Comparison of ENCODE assay signal across 10 cellular contexts in the genomic region with DNA sequence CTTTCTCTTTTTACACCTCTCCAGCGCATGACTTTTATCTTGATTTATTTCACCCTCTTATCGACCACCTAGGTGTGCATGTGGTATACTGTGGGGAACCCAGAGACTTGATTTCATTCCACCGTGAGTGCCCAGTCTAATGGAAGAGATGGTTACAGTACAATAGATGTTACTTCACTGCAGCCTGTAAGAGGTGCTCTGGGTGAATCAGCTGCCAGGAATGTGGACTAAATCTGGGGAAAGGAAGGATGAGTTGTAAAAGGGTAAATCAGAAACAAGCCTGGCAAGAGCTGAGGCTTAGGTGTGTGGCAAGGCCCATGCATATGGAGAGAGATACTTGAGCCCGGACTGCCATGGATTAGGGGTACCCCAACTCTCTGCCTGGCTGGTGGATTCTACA. TPM values are rescaled to one million over a fixed set of nuclear protein-coding genes. Genes with fewer than 3 reads are reported as not detected.
DNase-seq lines count a peak whose midpoint lies in the region; ATAC-seq, FAIRE-seq and TF ChIP-seq lines count a peak whose summit lies in the region.
"Had no signal": no experiment of that assay in that cellular context is flagged by ENCODE, and none has a peak within 500 bp of the region (broad histone marks: within the 10 kb centered on the region; RNA-seq: fewer than 3 reads in every experiment).

No MANE protein-coding gene starts in this region.

- 82 to 83% (median 83%) methylated on average over 4 of the region's 4 CpGs for WGBS in small intestine, 3 donors

- in situ Hi-C loops in Caki2 (cut with HindIII; ENCODE audit: low pct_unique_long_range_greater_than_20kb, low sequenced_read_pairs) = no loop called here

- BruUV-seq in PC-9 (replicated peaks; lab: Mats Ljungman, UMichigan) = no TSS peak

- H3K36me3 ChIP-seq in PC-9 (ENCODE audit: low read depth) (peaks cover 21% of the 10 kb centered on the region; the same call in 1 of the 2 replicates), osteoblast (ENCODE audit: insufficient read depth, low read length) (peaks cover 12% of the 10 kb centered on the region), small intestine (ENCODE audit: control insufficient read depth in 2 of 2, insufficient read depth in 2 of 2, low read length in 2 of 2) (peaks cover 2 to 5% of the 10 kb centered on the region in 2 donors)

- H4K20me1 ChIP-seq in PC-9 (ENCODE audit: insufficient read depth) (peaks cover 58% of the 10 kb centered on the region), osteoblast (ENCODE audit: insufficient read depth, low read length) (peaks cover 73% of the 10 kb centered on the region)

- H3K27ac Mint-ChIP-seq in activated CD8-positive, alpha-beta T cell treated with anti-CD3 and anti-CD28 coated beads for 36 hours = no peak overlapping the region

- H3K4me3 ChIP-seq in PC-9 (no peak overlapping the region), osteoblast (ENCODE audit: insufficient read depth, low read length) (no peak overlapping the region), small intestine (ENCODE audit: low read depth in 1 of 2, low read length in 2 of 2) (no peak overlapping the region)
- H3K4me3 ChIP-seq: upper lobe of right lung had no signal

- peaks cover 25% of the 10 kb centered on the region for H3F3A ChIP-seq in PC-9 (ENCODE audit: insufficient read depth, low read depth)

- H2AFZ ChIP-seq in PC-9 = no peak overlapping the region
- no peak overlapping the region for H2AFZ ChIP-seq in osteoblast (ENCODE audit: low read length)

- ATAC-seq in activated CD8-positive, alpha-beta T cell treated with anti-CD3 and anti-CD28 coated beads for 36 hours = no peak
- no peak for ATAC-seq in GM19023 (IDR thresholded peaks at IDR 0.05; ENCODE audit: unreplicated experiment)

- H3K27me3 ChIP-seq in PC-9 (ENCODE audit: insufficient read depth, low read depth) = no peaks in the 10 kb centered on the region
- no peaks in the 10 kb centered on the region for H3K27me3 ChIP-seq in osteoblast (ENCODE audit: insufficient read depth, low read length)
- no peaks in the 10 kb centered on the region for H3K27me3 ChIP-seq in small intestine (ENCODE audit: control insufficient read depth in 2 of 2, insufficient read depth in 2 of 2, low read length in 2 of 2)
- H3K27me3 ChIP-seq: upper lobe of right lung had no signal

- H3K9me3 ChIP-seq in PC-9 (ENCODE audit: insufficient read depth, low read depth) (no peaks in the 10 kb centered on the region), osteoblast (ENCODE audit: low read depth, low read length) (no peaks in the 10 kb centered on the region), small intestine (ENCODE audit: control insufficient read depth, low read depth) (no peaks in the 10 kb centered on the region)
- H3K9me3 ChIP-seq: upper lobe of right lung had no signal

- peak overlapping the region; percentile 61 for H3K27ac ChIP-seq in PC-9
- peak overlapping the region; percentile 6 for H3K27ac ChIP-seq in osteoblast (ENCODE audit: low read depth, low read length)
- H3K27ac ChIP-seq in small intestine (ENCODE audit: low read depth in 1 of 2, low read length in 1 of 2) = peak overlapping the region in 1 of 2 donors; percentile 68
- H3K27ac ChIP-seq: upper lobe of right lung had no signal

- POLR2A ChIA-PET in PC-9 (lab: Charles Lee; ENCODE audit: unreplicated experiment) = interaction anchor here (0.5 to 0.6 kb wide), 2 partner anchors 7 to 38 kb away, joined by 5 to 9 read pairs; a partner anchor contains a TSS
- POLR2A ChIA-PET in activated CD8-positive, alpha-beta T cell treated with anti-CD3 and anti-CD28 coated beads for 36 hours (lab: Charles Lee) = interaction anchor here (0.7 to 1.1 kb wide), 3 partner anchors 15 to 422 kb away, joined by 3 to 4 read pairs (median 3); no protein-coding TSS in a partner anchor

- FAIRE-seq in small intestine (lab: Jason Lieb, UNC) = no peak
- FAIRE-seq: H1 had no signal

- H3K4me1 Mint-ChIP-seq in activated CD8-positive, alpha-beta T cell treated with anti-CD3 and anti-CD28 coated beads for 36 hours (ENCODE audit: low read depth) = peaks cover 83% of the 10 kb centered on the region

- H3K4me2 ChIP-seq in PC-9 = peak overlapping the region; percentile 61
- H3K4me2 ChIP-seq in osteoblast (ENCODE audit: insufficient read depth, low read length) = no peak overlapping the region

- DNase-seq in Caki2 (ENCODE audit: low read depth) (peak; percentile 53), PC-9 (peak; percentile 61 to 90), fibroblast of peridontal ligament (ENCODE audit: extremely low read depth) (peak; percentile 45), osteoblast (ENCODE audit: insufficient read length, low spot score, missing footprints) (peak; percentile 86), NCI-H187 treated with DMSO at 0.1 percent for 48 hours (lab: John Stamatoyannopoulos, UW) (no peak), small intestine (no peak)
- no peak for DNase-seq in activated CD8-positive, alpha-beta T cell treated with anti-CD3 and anti-CD28 coated beads for 36 hours
- DNase-seq: upper lobe of right lung had no signal

- TF ChIP-seq CTCF in PC-9 (conservative IDR thresholded peaks at IDR 0.05) (no peak), osteoblast (IDR thresholded peaks at IDR 0.05; ENCODE audit: extremely low read depth, low read depth, low read length) (no peak)
- TF ChIP-seq CTCF in activated CD8-positive, alpha-beta T cell treated with anti-CD3 and anti-CD28 coated beads for 36 hours (IDR thresholded peaks at IDR 0.05) = no peak

- H3K4me1 ChIP-seq in PC-9 (replicated peaks; ENCODE audit: insufficient read depth) = peaks cover 47% of the 10 kb centered on the region
- H3K4me1 ChIP-seq in osteoblast (ENCODE audit: insufficient read depth, low read length) = peaks cover 26% of the 10 kb centered on the region
- H3K4me1 ChIP-seq in small intestine (ENCODE audit: control insufficient read depth in 2 of 2, insufficient read depth in 1 of 2, low read depth in 1 of 2, low read length in 1 of 2) = peaks cover 5 to 20% of the 10 kb centered on the region in 2 donors

- peaks cover 95% of the 10 kb centered on the region for H3K79me2 ChIP-seq in PC-9 (ENCODE audit: low read depth)
- peaks cover 98% of the 10 kb centered on the region for H3K79me2 ChIP-seq in osteoblast (ENCODE audit: insufficient read depth, low read length)

- peaks cover 46% of the 10 kb centered on the region for H3K36me3 Mint-ChIP-seq in activated CD8-positive, alpha-beta T cell treated with anti-CD3 and anti-CD28 coated beads for 36 hours (ENCODE audit: low read depth)

- H3K9me2 ChIP-seq in PC-9 (ENCODE audit: insufficient read depth) = no peaks in the 10 kb centered on the region

- no peaks in the 10 kb centered on the region for H3K9me3 Mint-ChIP-seq in activated CD8-positive, alpha-beta T cell treated with anti-CD3 and anti-CD28 coated beads for 36 hours

- no peak overlapping the region for H3K4me3 Mint-ChIP-seq in activated CD8-positive, alpha-beta T cell treated with anti-CD3 and anti-CD28 coated beads for 36 hours

- CTCF ChIA-PET in PC-9 (lab: Charles Lee) = no interaction called here
- CTCF ChIA-PET in activated CD8-positive, alpha-beta T cell treated with anti-CD3 and anti-CD28 coated beads for 36 hours (lab: Charles Lee) = no interaction called here

- intact Hi-C loops in PC-9 (cut with micrococcal nuclease; ENCODE audit: unreplicated experiment) = loop anchor here (2.0 to 10.0 kb wide), 2 partner anchors 24 to 304 kb away; no protein-coding TSS in a partner anchor
- intact Hi-C loops in activated CD8-positive, alpha-beta T cell treated with anti-CD3 and anti-CD28 coated beads for 36 hours (cut with micrococcal nuclease) = no loop called here

- H3K27me3 Mint-ChIP-seq in activated CD8-positive, alpha-beta T cell treated with anti-CD3 and anti-CD28 coated beads for 36 hours = no peaks in the 10 kb centered on the region

RNA-seq across cellular contexts. Expression of a gene that starts 7.4 kb away (rescaled TPM):
- total RNA-seq in Caki2 (2014; rRNA removed; shearing (Covaris generic); ENCODE audit: low replicate concordance) = 11.7 and 12.6 TPM in 2 replicates
- total RNA-seq in PC-9 (2021) = 36.7 and 38.4 TPM in 2 replicates
- total RNA-seq in osteoblast = 18.0 and 21.4 TPM in 2 replicates
- 10 to 100 TPM; 18.0 to 18.4 TPM for total RNA-seq in activated CD8-positive, alpha-beta T cell treated with anti-CD3 and anti-CD28 coated beads for 36 hours
- 10 to 100 TPM in 1 of 3 donors, 1 to 10 TPM in 2; 3.8 to 10.6 (median 5.1) TPM for polyA plus RNA-seq in small intestine

Comparison
In these comparisons a context has a peak if more than half of its experiments do, and no peak if none do; other contexts are left out.
1. DNase-seq: peak in Caki2 (single experiment), PC-9 (2 of 2), fibroblast of peridontal ligament (single experiment) and osteoblast (single experiment); none in NCI-H187 treated with DMSO at 0.1 percent for 48 hours (single experiment), activated CD8-positive, alpha-beta T cell treated with anti-CD3 and anti-CD28 coated beads for 36 hours (single experiment) and small intestine (single experiment).